Comparison of ENCODE assay signal across 1 cellular context in the genomic region with DNA sequence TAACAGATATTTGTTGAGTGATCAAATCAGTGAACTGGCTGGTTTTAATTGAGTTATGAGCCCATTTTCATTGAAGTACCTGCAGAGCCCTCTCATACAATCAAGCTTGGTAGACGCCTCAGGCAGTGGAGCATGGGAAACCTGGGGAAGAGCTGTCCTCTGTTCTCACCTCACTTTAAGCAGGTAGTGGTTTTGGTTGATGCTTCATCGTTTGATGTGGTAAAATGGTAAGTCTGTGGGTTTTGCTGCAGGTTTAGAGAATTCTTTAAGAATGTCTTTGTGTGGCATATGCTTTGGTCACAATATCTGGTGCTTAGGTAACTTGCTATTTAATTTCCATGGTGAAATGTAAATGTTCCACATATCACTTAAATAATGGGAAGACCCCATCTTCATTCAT.
TF ChIP-seq lines count a peak whose summit lies in the region.

No MANE protein-coding gene starts in this region.

TF ChIP-seq in HCT116, 20 proteins besides CTCF, POLR2A, EP300 and RAD21 (continued from another document):
- TF ChIP-seq, protein P1, sequence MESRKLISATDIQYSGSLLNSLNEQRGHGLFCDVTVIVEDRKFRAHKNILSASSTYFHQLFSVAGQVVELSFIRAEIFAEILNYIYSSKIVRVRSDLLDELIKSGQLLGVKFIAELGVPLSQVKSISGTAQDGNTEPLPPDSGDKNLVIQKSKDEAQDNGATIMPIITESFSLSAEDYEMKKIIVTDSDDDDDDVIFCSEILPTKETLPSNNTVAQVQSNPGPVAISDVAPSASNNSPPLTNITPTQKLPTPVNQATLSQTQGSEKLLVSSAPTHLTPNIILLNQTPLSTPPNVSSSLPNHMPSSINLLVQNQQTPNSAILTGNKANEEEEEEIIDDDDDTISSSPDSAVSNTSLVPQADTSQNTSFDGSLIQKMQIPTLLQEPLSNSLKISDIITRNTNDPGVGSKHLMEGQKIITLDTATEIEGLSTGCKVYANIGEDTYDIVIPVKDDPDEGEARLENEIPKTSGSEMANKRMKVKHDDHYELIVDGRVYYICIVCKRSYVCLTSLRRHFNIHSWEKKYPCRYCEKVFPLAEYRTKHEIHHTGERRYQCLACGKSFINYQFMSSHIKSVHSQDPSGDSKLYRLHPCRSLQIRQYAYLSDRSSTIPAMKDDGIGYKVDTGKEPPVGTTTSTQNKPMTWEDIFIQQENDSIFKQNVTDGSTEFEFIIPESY (IDR thresholded peaks at IDR 0.05; ENCODE audit: extremely low read depth, insufficient replicate concordance, low read length), result no peak
- TF ChIP-seq SIN3A (IDR thresholded peaks at IDR 0.05; ENCODE audit: low read depth) (peak; percentile 59; the same call in 1 of the 2 replicates), CEBPB (IDR thresholded peaks at IDR 0.05; ENCODE audit: low read depth) (no peak), POLR2AphosphoS5 (IDR thresholded peaks at IDR 0.05; ENCODE audit: low read depth, low read length) (no peak), YY1 (IDR thresholded peaks at IDR 0.05; ENCODE audit: extremely low read depth, insufficient replicate concordance, low read depth, low read length) (no peak), EZH2phosphoT487 (IDR thresholded peaks at IDR 0.05; ENCODE audit: borderline replicate concordance) (no peak), ZFX (IDR thresholded peaks at IDR 0.05) (no peak), EGR1 (IDR thresholded peaks at IDR 0.05; ENCODE audit: low read depth) (no peak), CBX3 (IDR thresholded peaks at IDR 0.05; ENCODE audit: low read depth) (no peak), ATF3 (IDR thresholded peaks at IDR 0.05) (no peak), REST (IDR thresholded peaks at IDR 0.05; ENCODE audit: low read depth) (no peak)
